In genomic region chr19:44677019-44677809, GRCh38 we compare ENCODE assay signal across 11 cellular contexts. TPM values are rescaled to one million over a fixed set of nuclear protein-coding genes. Genes with fewer than 3 reads are reported as not detected.
A peak's percentile ranks its signal among the peaks of the same experiment; 100 is the strongest.
DNase-seq lines count a peak whose midpoint lies in the region; ATAC-seq and TF ChIP-seq lines count a peak whose summit lies in the region.
"Had no signal": no experiment of that assay in that cellular context is flagged by ENCODE, and none has a peak within 500 bp of the region (broad histone marks: within the 10 kb centered on the region; RNA-seq: fewer than 3 reads in every experiment).

No MANE protein-coding gene starts in this region.

- H3K9ac ChIP-seq in HCT116 (ENCODE audit: low read length): peak overlapping the region; percentile 12; the same call in 1 of the 2 replicates

- TF ChIP-seq RAD21 in HCT116 (IDR thresholded peaks at IDR 0.05; ENCODE audit: low read depth): no peak

- DNase-seq in HCT116 (ENCODE audit: low read depth, low spot score) (peak; percentile 70), RWPE1 (ENCODE audit: low spot score) (peak; percentile 55), fibroblast of villous mesenchyme (ENCODE audit: low read depth) (peak; percentile 76), G401 (ENCODE audit: low spot score) (no peak)
- DNase-seq: CD4-positive, CD25-positive, alpha-beta regulatory T cell; stimulated activated CD4-positive, alpha-beta T cell treated with anti-CD3 and anti-CD28 coated beads, Interleukin-1b, Interleukin-23, amount 100 ng/mL, for 48 hours had no signal

- RAD21 ChIA-PET in HCT116 (lab: Charles Lee; ENCODE audit: low non-redundant PET in 1 of 2, low total read pairs in 2 of 2, uncharacterized antibody in 2 of 2, unreplicated experiment in 2 of 2): interaction anchor here (0.6 to 0.7 kb wide), 2 partner anchors 14 to 93 kb away, joined by 3 to 6 read pairs; no protein-coding TSS in a partner anchor

- no peak overlapping the region for H2AFZ ChIP-seq in HCT116 (ENCODE audit: low read depth, low read length, poor library complexity, severe bottlenecking)

- no peak for TF ChIP-seq POLR2A in HCT116 (IDR thresholded peaks at IDR 0.05; ENCODE audit: borderline replicate concordance, extremely low read depth, insufficient read depth, insufficient read length)

- no peaks in the 10 kb centered on the region for H3K27me3 ChIP-seq in HCT116 (ENCODE audit: insufficient read depth, low read length)

- H3K9me2 ChIP-seq in HCT116 (ENCODE audit: insufficient read depth): no peaks in the 10 kb centered on the region

- ATAC-seq in HCT116 (peak; percentile 92), esophagus mucosa (no peak), HG02678 (IDR thresholded peaks at IDR 0.05; ENCODE audit: unreplicated experiment) (no peak), GM18861 (IDR thresholded peaks at IDR 0.05; ENCODE audit: unreplicated experiment) (no peak)

- peak overlapping the region; percentile 69 for H3K4me2 ChIP-seq in HCT116 (ENCODE audit: low read length)

- H3K4me3 ChIP-seq in HCT116 (replicated peaks in 1 of 2; ENCODE audit: low read depth in 1 of 2, low read length in 2 of 2) (peak overlapping the region; percentile 25 to 31), fibroblast of villous mesenchyme (ENCODE audit: low read depth, low read length) (no peak overlapping the region)

- no peaks in the 10 kb centered on the region for H4K20me1 ChIP-seq in HCT116 (ENCODE audit: insufficient read depth)

- H3K9me3 ChIP-seq in HCT116 (ENCODE audit: control insufficient read depth in 1 of 2, insufficient read depth in 1 of 2, low read depth in 1 of 2, low read length in 2 of 2): no peaks in the 10 kb centered on the region

- H3K27ac ChIP-seq in 22Rv1: peak overlapping the region; percentile 37; the same call in 1 of the 2 replicates
- H3K27ac ChIP-seq in HCT116 (ENCODE audit: low read depth, low read length): peak overlapping the region; percentile 45
- H3K27ac ChIP-seq in RWPE1: no peak overlapping the region; the same call in 1 of the 2 replicates

- POLR2A ChIA-PET in HCT116 (lab: Charles Lee) (interaction anchor here (1.0 kb wide), 1 partner anchor 8 kb away, joined by 3 read pairs; no protein-coding TSS in a partner anchor), RWPE1 (lab: Yijun Ruan, JAX; ENCODE audit: low non-redundant PET) (no interaction called here)

- no peaks in the 10 kb centered on the region for H3K79me2 ChIP-seq in HCT116 (ENCODE audit: insufficient read depth, low read length)

- BruUV-seq in HCT116 (replicated peaks; lab: Mats Ljungman, UMichigan): TSS peak; percentile 68

- H3K36me3 ChIP-seq in HCT116 (ENCODE audit: control insufficient read depth in 1 of 2, insufficient read depth in 2 of 2, low read length in 2 of 2): no peaks in the 10 kb centered on the region

- in situ Hi-C loops in G401 (cut with HindIII; ENCODE audit: low sequenced_read_pairs): no loop called here

- intact Hi-C loops in HCT116 (cut with micrococcal nuclease): no loop called here

- TF ChIP-seq CTCF in 22Rv1 (IDR thresholded peaks at IDR 0.05) (no peak), HCT116 (IDR thresholded peaks at IDR 0.05 in 2 of 3, conservative IDR thresholded peaks at IDR 0.05 in 1 of 3; ENCODE audit: borderline replicate concordance in 1 of 3, insufficient read depth in 1 of 3, low read depth in 2 of 3, low read length in 2 of 3) (no peak), RWPE1 (conservative IDR thresholded peaks at IDR 0.05; ENCODE audit: low read depth) (no peak), fibroblast of villous mesenchyme (IDR thresholded peaks at IDR 0.05; ENCODE audit: insufficient read depth, low read depth, low read length) (no peak)

- CTCF ChIA-PET in HCT116 (lab: Charles Lee) (interaction anchor here (0.6 to 1.0 kb wide), 2 partner anchors 11 to 94 kb away, joined by 3 to 4 read pairs; no protein-coding TSS in a partner anchor), RWPE1 (lab: Yijun Ruan, JAX) (interaction anchor here (0.7 to 1.1 kb wide), 2 partner anchors 12 to 23 kb away, joined by 3 to 4 read pairs; no protein-coding TSS in a partner anchor)

- H3K4me1 ChIP-seq in HCT116 (ENCODE audit: control insufficient read depth in 1 of 2, insufficient read depth in 2 of 2, low read length in 2 of 2): peaks cover 23 to 34% of the 10 kb centered on the region in 2 experiments

TF ChIP-seq in HCT116, 20 proteins besides CTCF, POLR2A, EP300 and RAD21:
- peak; percentile 42; the same call in 1 of the 2 replicates for TF ChIP-seq JUND (IDR thresholded peaks at IDR 0.05)
- TF ChIP-seq CEBPB (IDR thresholded peaks at IDR 0.05; ENCODE audit: low read depth): peak; percentile 57; the same call in 1 of the 2 replicates
- TF ChIP-seq SP1 (IDR thresholded peaks at IDR 0.05; ENCODE audit: low read depth): no peak
- TF ChIP-seq SRF (IDR thresholded peaks at IDR 0.05; ENCODE audit: low read depth): no peak
- no peak for TF ChIP-seq ELF1 (IDR thresholded peaks at IDR 0.05; ENCODE audit: borderline replicate concordance, low read depth)
- TF ChIP-seq FOSL1 (IDR thresholded peaks at IDR 0.05; ENCODE audit: low read depth): peak; percentile 27; the same call in 1 of the 2 replicates

RNA-seq across cellular contexts. Expression of gene CEACAM19, which starts 5.9 kb away (rescaled TPM):
- 4.0 TPM for total RNA-seq in HCT116 (2021; ENCODE audit: unreplicated experiment)
- polyA plus RNA-seq in HCT116 (2012): 5.7 and 6.6 TPM in 2 replicates
- total RNA-seq in fibroblast of villous mesenchyme: 2.6 and 5.6 TPM in 2 replicates
- total RNA-seq in esophagus mucosa: 8.0 TPM
- total RNA-seq in G401 (2014; rRNA removed; shearing (Covaris generic)): 0.78 TPM in 1 of 2 replicates, not detected in the other
- total RNA-seq: CD4-positive, CD25-positive, alpha-beta regulatory T cell had no signal
- polyA plus RNA-seq: CD4-positive, CD25-positive, alpha-beta regulatory T cell had no signal

RNA-seq across cellular contexts. Expression of gene CEACAM16, which starts 21.7 kb away (rescaled TPM):
- total RNA-seq in HCT116 (2021; ENCODE audit: unreplicated experiment) (not detected), fibroblast of villous mesenchyme (under 0.01 and 0.32 TPM in 2 replicates), esophagus mucosa (not detected)
- polyA plus RNA-seq in HCT116 (2012): not detected in 2 replicates
- total RNA-seq in G401 (2014; rRNA removed; shearing (Covaris generic)): not detected in 2 replicates
- total RNA-seq: CD4-positive, CD25-positive, alpha-beta regulatory T cell; T-helper 2 cell treated with Interferon-gamma antibody and Interleukin-4, amounts not matched to agents 100 ng/mL and 5 ng/mL, for 36 hours had no signal
- polyA plus RNA-seq: CD4-positive, CD25-positive, alpha-beta regulatory T cell had no signal

RNA-seq across cellular contexts. Expression of gene PVR, which starts 33.5 kb away (rescaled TPM):
- total RNA-seq in HCT116 (2021; ENCODE audit: unreplicated experiment) (62.0 TPM), fibroblast of villous mesenchyme (114 and 156 TPM in 2 replicates), esophagus mucosa (11.8 TPM)
- 73.6 and 73.8 TPM in 2 replicates for polyA plus RNA-seq in HCT116 (2012)
- total RNA-seq in G401 (2014; rRNA removed; shearing (Covaris generic)): 36.7 and 43.1 TPM in 2 replicates
